9 cellular contexts compared by ENCODE assay signal in genomic region chr12:10392394-10392930, GRCh38. TPM values are rescaled to one million over a fixed set of nuclear protein-coding genes. Genes with fewer than 3 reads are reported as not detected.
A peak's percentile ranks its signal among the peaks of the same experiment; 100 is the strongest.
DNase-seq lines count a peak whose midpoint lies in the region; ATAC-seq, FAIRE-seq and TF ChIP-seq lines count a peak whose summit lies in the region.
"Had no signal": no experiment of that assay in that cellular context is flagged by ENCODE, and none has a peak within 500 bp of the region (broad histone marks: within the 10 kb centered on the region; RNA-seq: fewer than 3 reads in every experiment).

No MANE protein-coding gene starts in this region.

- ATAC-seq in HCT116 (peak; percentile 95), HepG2 (no peak)
- peak; percentile 42 for ATAC-seq in activated naive CD8-positive, alpha-beta T cell treated with anti-CD3 and anti-CD28 coated beads, Interleukin-2, amount 50 U/mL, for 24 hours
- no peak for ATAC-seq in activated T-helper 17 cell treated with anti-CD3 and anti-CD28 coated beads, Interleukin-2, amount 50 U/mL, for 72 hours (replicated peaks)

- H3K4me1 ChIP-seq in HCT116 (ENCODE audit: control insufficient read depth in 1 of 2, insufficient read depth in 2 of 2, low read length in 2 of 2) (peaks cover 20 to 45% of the 10 kb centered on the region in 2 experiments), MM.1S (ENCODE audit: low read length) (no peaks in the 10 kb centered on the region), HepG2 (ENCODE audit: insufficient read depth, low read length) (peaks cover 19% of the 10 kb centered on the region)

- in situ Hi-C loops in HepG2 (cut with HindIII; ENCODE audit: extremely low pct_ligation_motif_present, low pct_unique_long_range_greater_than_20kb), result no loop called here

- H3K4me3 ChIP-seq in GM12865 (ENCODE audit: low read depth, low read length) (no peak overlapping the region; the same call in 1 of the 2 replicates), HCT116 (replicated peaks in 1 of 2; ENCODE audit: low read depth in 1 of 2, low read length in 2 of 2) (no peak overlapping the region; a peak in 1 of 4 replicates), MM.1S (ENCODE audit: low read length) (no peak overlapping the region), lower leg skin (ENCODE audit: low read depth, poor library complexity, severe bottlenecking) (no peak overlapping the region), HepG2 (replicated peaks in 1 of 3; ENCODE audit: insufficient read depth in 1 of 3, low read depth in 2 of 3, low read length in 3 of 3) (no peak overlapping the region)

- no peaks in the 10 kb centered on the region for H3K27me3 Mint-ChIP-seq in activated naive CD8-positive, alpha-beta T cell treated with anti-CD3 and anti-CD28 coated beads, Interleukin-2, amount 50 U/mL, for 24 hours
- H3K27me3 Mint-ChIP-seq in activated T-helper 17 cell treated with anti-CD3 and anti-CD28 coated beads, Interleukin-2, amount 50 U/mL, for 72 hours, result peaks cover 29% of the 10 kb centered on the region

- H3K27me3 ChIP-seq in HCT116 (ENCODE audit: insufficient read depth, low read length), result no peaks in the 10 kb centered on the region
- no peaks in the 10 kb centered on the region for H3K27me3 ChIP-seq in MM.1S (replicated peaks; ENCODE audit: insufficient read depth, low read length)
- no peaks in the 10 kb centered on the region for H3K27me3 ChIP-seq in HepG2 (ENCODE audit: control insufficient read depth in 1 of 2, insufficient read depth in 2 of 2, low read length in 2 of 2)

- H3K79me2 ChIP-seq in HCT116 (ENCODE audit: insufficient read depth, low read length) (no peaks in the 10 kb centered on the region), MM.1S (ENCODE audit: low read length) (no peaks in the 10 kb centered on the region), HepG2 (ENCODE audit: insufficient read depth, low read length) (no peaks in the 10 kb centered on the region)

- H3K9ac ChIP-seq in HCT116 (ENCODE audit: low read length) (no peak overlapping the region), MM.1S (ENCODE audit: low read length) (no peak overlapping the region), HepG2 (ENCODE audit: insufficient read depth, low read depth, low read length) (no peak overlapping the region)

- peak overlapping the region; percentile 62 for H3K27ac ChIP-seq in HCT116 (ENCODE audit: low read depth, low read length)
- no peak overlapping the region for H3K27ac ChIP-seq in MM.1S (ENCODE audit: low read length)
- H3K27ac ChIP-seq in HepG2 (ENCODE audit: extremely low read length, insufficient read depth, low read length), result no peak overlapping the region

- WGBS in lower leg skin, 2 donors, result 34 to 38% methylated on average over 7 of the region's 7 CpGs
- WGBS in HepG2 (ENCODE audit: low lambda C conversion rate), result 22% methylated on average over 7 of the region's 7 CpGs

- H3K9me2 ChIP-seq in HCT116 (ENCODE audit: insufficient read depth) (no peaks in the 10 kb centered on the region), MM.1S (replicated peaks; ENCODE audit: insufficient read depth, low read length) (no peaks in the 10 kb centered on the region)

- H3K36me3 ChIP-seq in HCT116 (ENCODE audit: control insufficient read depth in 1 of 2, insufficient read depth in 2 of 2, low read length in 2 of 2) (no peaks in the 10 kb centered on the region), MM.1S (replicated peaks; ENCODE audit: insufficient read depth, low read length) (no peaks in the 10 kb centered on the region), HepG2 (replicated peaks in 1 of 2; ENCODE audit: control insufficient read depth in 1 of 2, insufficient read depth in 2 of 2, low read length in 2 of 2) (no peaks in the 10 kb centered on the region)

- BruUV-seq in HCT116 (replicated peaks; lab: Mats Ljungman, UMichigan), result no TSS peak
- BruUV-seq in HepG2 (replicated peaks; lab: Mats Ljungman, UMichigan), result no TSS peak

- TF ChIP-seq RAD21 in HCT116 (IDR thresholded peaks at IDR 0.05; ENCODE audit: low read depth) (no peak), HepG2 (CRISPR knock-in tag; IDR thresholded peaks at IDR 0.05) (no peak)

- no peaks in the 10 kb centered on the region for H3K9me3 Mint-ChIP-seq in activated naive CD8-positive, alpha-beta T cell treated with anti-CD3 and anti-CD28 coated beads, Interleukin-2, amount 50 U/mL, for 24 hours
- H3K9me3 Mint-ChIP-seq in activated T-helper 17 cell treated with anti-CD3 and anti-CD28 coated beads, Interleukin-2, amount 50 U/mL, for 72 hours, result no peaks in the 10 kb centered on the region

- no peak for TF ChIP-seq CTCF in GM12865 (IDR thresholded peaks at IDR 0.05; ENCODE audit: insufficient read depth, low read depth, low read length, missing control alignments)
- no peak for TF ChIP-seq CTCF in HCT116 (IDR thresholded peaks at IDR 0.05 in 2 of 3, conservative IDR thresholded peaks at IDR 0.05 in 1 of 3; ENCODE audit: borderline replicate concordance in 1 of 3, insufficient read depth in 1 of 3, low read depth in 2 of 3, low read length in 2 of 3)
- no peak for TF ChIP-seq CTCF in MM.1S (IDR thresholded peaks at IDR 0.05; ENCODE audit: low read length)
- TF ChIP-seq CTCF in lower leg skin (IDR thresholded peaks at IDR 0.05), result no peak
- no peak for TF ChIP-seq CTCF in HepG2 (CRISPR knock-in tag; IDR thresholded peaks at IDR 0.05)

- H3K9me3 ChIP-seq in HCT116 (ENCODE audit: control insufficient read depth in 1 of 2, insufficient read depth in 1 of 2, low read depth in 1 of 2, low read length in 2 of 2) (no peaks in the 10 kb centered on the region), MM.1S (replicated peaks; ENCODE audit: insufficient read depth, low read length) (no peaks in the 10 kb centered on the region), HepG2 (ENCODE audit: low read length) (no peaks in the 10 kb centered on the region)

- TF ChIP-seq EP300 in HepG2 (IDR thresholded peaks at IDR 0.05; ENCODE audit: low read depth in 2 of 2, low read length in 2 of 2) (no peak), HepG2 (CRISPR knock-in tag; IDR thresholded peaks at IDR 0.05; ENCODE audit: borderline replicate concordance) (no peak)

- intact Hi-C loops in HCT116 (cut with micrococcal nuclease), result no loop called here
- intact Hi-C loops in lower leg skin (cut with DNase I; ENCODE audit: low total_unique reads), result no loop called here
- intact Hi-C loops in HepG2 (cut with micrococcal nuclease; ENCODE audit: unreplicated experiment), result no loop called here

- H2AFZ ChIP-seq in HCT116 (ENCODE audit: low read depth, low read length, poor library complexity, severe bottlenecking) (peak overlapping the region; percentile 89), MM.1S (ENCODE audit: low read length) (no peak overlapping the region), HepG2 (ENCODE audit: low read length) (no peak overlapping the region)

- POLR2A ChIA-PET in HCT116 (lab: Charles Lee), result no interaction called here
- POLR2A ChIA-PET in HepG2 (lab: Yijun Ruan, JAX), result no interaction called here

- CTCF ChIA-PET in HCT116 (lab: Charles Lee), result interaction anchor here (1.0 to 1.3 kb wide), 2 partner anchors 19 to 26 kb away, joined by 4 to 6 read pairs; no protein-coding TSS in a partner anchor
- CTCF ChIA-PET in HepG2 (lab: Yijun Ruan, JAX; ENCODE audit: low intra/inter-chr PET ratio, low total read pairs), result no interaction called here

- no peaks in the 10 kb centered on the region for H3F3A ChIP-seq in MM.1S (ENCODE audit: insufficient read depth, low read length)

- peak overlapping the region; percentile 68 for H3K4me3 Mint-ChIP-seq in activated naive CD8-positive, alpha-beta T cell treated with anti-CD3 and anti-CD28 coated beads, Interleukin-2, amount 50 U/mL, for 24 hours
- H3K4me3 Mint-ChIP-seq in activated T-helper 17 cell treated with anti-CD3 and anti-CD28 coated beads, Interleukin-2, amount 50 U/mL, for 72 hours, result no peak overlapping the region

- DNase-seq in GM12865 (ENCODE audit: low read depth) (peak; percentile 92), HCT116 (ENCODE audit: low read depth, low spot score) (peak; percentile 79), MM.1S (peak; percentile 27), lower leg skin (ENCODE audit: low spot score in 2 of 2) (peak; percentile 80 to 90), HepG2 (ENCODE audit: low spot score) (no peak), retina (no peak)
- DNase-seq in activated naive CD8-positive, alpha-beta T cell treated with anti-CD3 and anti-CD28 coated beads, Interleukin-2, amount 50 U/mL, for 24 hours, result peak; percentile 54

- H3K4me2 ChIP-seq in HCT116 (ENCODE audit: low read length) (peak overlapping the region; percentile 52), MM.1S (ENCODE audit: low read depth, low read length) (no peak overlapping the region), HepG2 (ENCODE audit: low read depth, low read length) (no peak overlapping the region)

- H4K20me1 ChIP-seq in HCT116 (ENCODE audit: insufficient read depth) (no peaks in the 10 kb centered on the region), MM.1S (ENCODE audit: insufficient read depth, low read length) (no peaks in the 10 kb centered on the region), HepG2 (ENCODE audit: insufficient read depth, low read length) (no peaks in the 10 kb centered on the region)

- FAIRE-seq in HepG2 (lab: Jason Lieb, UNC), result no peak

- peaks cover 20% of the 10 kb centered on the region for H3K36me3 Mint-ChIP-seq in activated naive CD8-positive, alpha-beta T cell treated with anti-CD3 and anti-CD28 coated beads, Interleukin-2, amount 50 U/mL, for 24 hours (ENCODE audit: low read depth)
- H3K36me3 Mint-ChIP-seq in activated T-helper 17 cell treated with anti-CD3 and anti-CD28 coated beads, Interleukin-2, amount 50 U/mL, for 72 hours (ENCODE audit: low read depth), result no peaks in the 10 kb centered on the region

- RAD21 ChIA-PET in HCT116 (lab: Charles Lee; ENCODE audit: low non-redundant PET in 1 of 2, low total read pairs in 2 of 2, uncharacterized antibody in 2 of 2, unreplicated experiment in 2 of 2), result no interaction called here

- TF ChIP-seq POLR2A in HCT116 (IDR thresholded peaks at IDR 0.05; ENCODE audit: borderline replicate concordance, extremely low read depth, insufficient read depth, insufficient read length) (no peak), lower leg skin (IDR thresholded peaks at IDR 0.05) (no peak), HepG2 (IDR thresholded peaks at IDR 0.05; ENCODE audit: insufficient read depth in 1 of 2, low read depth in 2 of 2, low read length in 2 of 2) (no peak)

- peak overlapping the region; percentile 90 for H3K27ac Mint-ChIP-seq in activated naive CD8-positive, alpha-beta T cell treated with anti-CD3 and anti-CD28 coated beads, Interleukin-2, amount 50 U/mL, for 24 hours
- no peak overlapping the region for H3K27ac Mint-ChIP-seq in activated T-helper 17 cell treated with anti-CD3 and anti-CD28 coated beads, Interleukin-2, amount 50 U/mL, for 72 hours

- H3K4me1 Mint-ChIP-seq in activated naive CD8-positive, alpha-beta T cell treated with anti-CD3 and anti-CD28 coated beads, Interleukin-2, amount 50 U/mL, for 24 hours, result peaks cover 64% of the 10 kb centered on the region
- H3K4me1 Mint-ChIP-seq in activated T-helper 17 cell treated with anti-CD3 and anti-CD28 coated beads, Interleukin-2, amount 50 U/mL, for 72 hours, result no peaks in the 10 kb centered on the region

RNA-seq across cellular contexts. Expression of gene KLRK1, which starts 2.6 kb away (rescaled TPM):
- total RNA-seq in HCT116 (2021; ENCODE audit: unreplicated experiment) (2.3 TPM), lower leg skin (under 1 TPM in 1 of 4 donors, not detected in 3; 0.46 TPM), HepG2 (2016; rRNA removed; fragmentation: Illumina TruSeq; extraction: Trizol) (not detected in 2 replicates)
- 2.2 and 3.7 TPM in 2 replicates for polyA plus RNA-seq in HCT116 (2012)
- not detected in 2 replicates for total RNA-seq in HepG2 (2016; cell fraction: cytosol; rRNA removed; fragmentation: Illumina TruSeq; extraction: Trizol; ENCODE audit: low read depth)
- total RNA-seq in HepG2 (2016; cell fraction: insoluble cytoplasmic fraction; rRNA removed; fragmentation: Illumina TruSeq; extraction: Trizol), result not detected in 2 replicates
- total RNA-seq in HepG2 (2016; cell fraction: membrane; rRNA removed; fragmentation: Illumina TruSeq; extraction: Trizol), result not detected in 2 replicates
- total RNA-seq in HepG2 (2016; cell fraction: nucleus; rRNA removed; fragmentation: Illumina TruSeq; extraction: Trizol), result not detected in 2 replicates
- 0.07 TPM in 1 of 2 replicates, not detected in the other for polyA plus RNA-seq in HepG2 (2011; rRNA removed)
- polyA plus RNA-seq in HepG2 (2011; cell fraction: cytosol; rRNA removed), result 0.04 TPM in 1 of 2 replicates, not detected in the other
- 0.13 and 0.29 TPM in 2 replicates for polyA plus RNA-seq in HepG2 (2011; cell fraction: nucleus; rRNA removed)
- polyA plus RNA-seq in HepG2 (2012), result 0.09 TPM in 1 of 2 replicates, not detected in the other
- not detected in 2 replicates for polyA plus RNA-seq in HepG2 (2016; cell fraction: cytosol; fragmentation: Illumina TruSeq; extraction: Trizol; ENCODE audit: low read depth)
- not detected in 2 replicates for polyA plus RNA-seq in HepG2 (2016; cell fraction: insoluble cytoplasmic fraction; fragmentation: Illumina TruSeq; extraction: Trizol; ENCODE audit: low read depth)
- polyA plus RNA-seq in HepG2 (2016; cell fraction: membrane; fragmentation: Illumina TruSeq; extraction: Trizol; ENCODE audit: low read depth), result not detected in 2 replicates
- not detected in 2 replicates for polyA plus RNA-seq in HepG2 (2016; cell fraction: nucleus; fragmentation: Illumina TruSeq; extraction: Trizol; ENCODE audit: insufficient read depth, low read depth)
- 72.8 TPM in 1 of 2 replicates, not detected in the other for polyA minus RNA-seq in HepG2 (2011; rRNA and poly(A)+ RNA removed; ENCODE audit: low replicate concordance)
- not detected in 2 replicates for polyA minus RNA-seq in HepG2 (2011; cell fraction: cytosol; rRNA and poly(A)+ RNA removed)
- not detected in 2 replicates for polyA minus RNA-seq in HepG2 (2011; cell fraction: nucleus; rRNA and poly(A)+ RNA removed)
- total RNA-seq in activated T-helper 17 cell treated with anti-CD3 and anti-CD28 coated beads, Interleukin-2, amount 50 U/mL, for 72 hours, result under 1 TPM; 0.19 to 0.24 TPM

RNA-seq across cellular contexts. Expression of gene KLRC4, which starts 17.1 kb away (rescaled TPM):
- total RNA-seq in HCT116 (2021; ENCODE audit: unreplicated experiment) (2.1 TPM), lower leg skin (not detected), HepG2 (2016; rRNA removed; fragmentation: Illumina TruSeq; extraction: Trizol) (not detected in 2 replicates)
- 0.37 and 0.91 TPM in 2 replicates for polyA plus RNA-seq in HCT116 (2012)
- not detected in 2 replicates for total RNA-seq in HepG2 (2016; cell fraction: cytosol; rRNA removed; fragmentation: Illumina TruSeq; extraction: Trizol; ENCODE audit: low read depth)
- not detected in 2 replicates for total RNA-seq in HepG2 (2016; cell fraction: insoluble cytoplasmic fraction; rRNA removed; fragmentation: Illumina TruSeq; extraction: Trizol)
- total RNA-seq in HepG2 (2016; cell fraction: membrane; rRNA removed; fragmentation: Illumina TruSeq; extraction: Trizol), result not detected in 2 replicates
- not detected in 2 replicates for total RNA-seq in HepG2 (2016; cell fraction: nucleus; rRNA removed; fragmentation: Illumina TruSeq; extraction: Trizol)
- polyA plus RNA-seq in HepG2 (2011; rRNA removed), result 0.09 TPM in 1 of 2 replicates, not detected in the other
- not detected in 2 replicates for polyA plus RNA-seq in HepG2 (2011; cell fraction: cytosol; rRNA removed)
- 0.19 TPM in 1 of 2 replicates, not detected in the other for polyA plus RNA-seq in HepG2 (2011; cell fraction: nucleus; rRNA removed)
- not detected in 2 replicates for polyA plus RNA-seq in HepG2 (2012)
- polyA plus RNA-seq in HepG2 (2016; cell fraction: cytosol; fragmentation: Illumina TruSeq; extraction: Trizol; ENCODE audit: low read depth), result not detected in 2 replicates
- polyA plus RNA-seq in HepG2 (2016; cell fraction: insoluble cytoplasmic fraction; fragmentation: Illumina TruSeq; extraction: Trizol; ENCODE audit: low read depth), result not detected in 2 replicates
- polyA plus RNA-seq in HepG2 (2016; cell fraction: membrane; fragmentation: Illumina TruSeq; extraction: Trizol; ENCODE audit: low read depth), result not detected in 2 replicates
- not detected in 2 replicates for polyA plus RNA-seq in HepG2 (2016; cell fraction: nucleus; fragmentation: Illumina TruSeq; extraction: Trizol; ENCODE audit: insufficient read depth, low read depth)
- polyA minus RNA-seq in HepG2 (2011; rRNA and poly(A)+ RNA removed; ENCODE audit: low replicate concordance), result 3.4 TPM in 1 of 2 replicates, not detected in the other
- not detected in 2 replicates for polyA minus RNA-seq in HepG2 (2011; cell fraction: cytosol; rRNA and poly(A)+ RNA removed)
- 0.50 and 0.90 TPM in 2 replicates for polyA minus RNA-seq in HepG2 (2011; cell fraction: nucleus; rRNA and poly(A)+ RNA removed)
- total RNA-seq in activated T-helper 17 cell treated with anti-CD3 and anti-CD28 coated beads, Interleukin-2, amount 50 U/mL, for 72 hours, result not detected
- total RNA-seq: T-helper 1 cell treated with Interleukin-12 subunit alpha and Interleukin-12 subunit beta and Interleukin-4 antibody, amounts not matched to agents 30 ng/mL and 1 ng/mL, for 36 hours had no signal

RNA-seq across cellular contexts. Expression of gene KLRC3, which starts 27.9 kb away (rescaled TPM):
- 1.8 TPM for total RNA-seq in HCT116 (2021; ENCODE audit: unreplicated experiment)
- 0.77 and 1.4 TPM in 2 replicates for polyA plus RNA-seq in HCT116 (2012)
- not detected for total RNA-seq in lower leg skin
- not detected in 2 replicates for total RNA-seq in HepG2 (2016; rRNA removed; fragmentation: Illumina TruSeq; extraction: Trizol)
- total RNA-seq in HepG2 (2016; cell fraction: cytosol; rRNA removed; fragmentation: Illumina TruSeq; extraction: Trizol; ENCODE audit: low read depth), result not detected in 2 replicates
- total RNA-seq in HepG2 (2016; cell fraction: insoluble cytoplasmic fraction; rRNA removed; fragmentation: Illumina TruSeq; extraction: Trizol), result not detected in 2 replicates
- total RNA-seq in HepG2 (2016; cell fraction: membrane; rRNA removed; fragmentation: Illumina TruSeq; extraction: Trizol), result not detected in 2 replicates
- total RNA-seq in HepG2 (2016; cell fraction: nucleus; rRNA removed; fragmentation: Illumina TruSeq; extraction: Trizol), result not detected in 2 replicates
- polyA plus RNA-seq in HepG2 (2011; rRNA removed), result not detected in 2 replicates
- polyA plus RNA-seq in HepG2 (2011; cell fraction: cytosol; rRNA removed), result not detected in 2 replicates
- not detected in 2 replicates for polyA plus RNA-seq in HepG2 (2011; cell fraction: nucleus; rRNA removed)
- not detected in 2 replicates for polyA plus RNA-seq in HepG2 (2012)
- polyA plus RNA-seq in HepG2 (2016; cell fraction: cytosol; fragmentation: Illumina TruSeq; extraction: Trizol; ENCODE audit: low read depth), result not detected in 2 replicates
- not detected in 2 replicates for polyA plus RNA-seq in HepG2 (2016; cell fraction: insoluble cytoplasmic fraction; fragmentation: Illumina TruSeq; extraction: Trizol; ENCODE audit: low read depth)
- not detected in 2 replicates for polyA plus RNA-seq in HepG2 (2016; cell fraction: membrane; fragmentation: Illumina TruSeq; extraction: Trizol; ENCODE audit: low read depth)
- not detected in 2 replicates for polyA plus RNA-seq in HepG2 (2016; cell fraction: nucleus; fragmentation: Illumina TruSeq; extraction: Trizol; ENCODE audit: insufficient read depth, low read depth)
- 5.8 TPM in 1 of 2 replicates, not detected in the other for polyA minus RNA-seq in HepG2 (2011; rRNA and poly(A)+ RNA removed; ENCODE audit: low replicate concordance)
- polyA minus RNA-seq in HepG2 (2011; cell fraction: cytosol; rRNA and poly(A)+ RNA removed), result not detected in 2 replicates
- polyA minus RNA-seq in HepG2 (2011; cell fraction: nucleus; rRNA and poly(A)+ RNA removed), result not detected in 2 replicates
- total RNA-seq in activated T-helper 17 cell treated with anti-CD3 and anti-CD28 coated beads, Interleukin-2, amount 50 U/mL, for 72 hours, result not detected
- total RNA-seq: T-helper 1 cell treated with Interleukin-12 subunit alpha and Interleukin-12 subunit beta and Interleukin-4 antibody, amounts not matched to agents 30 ng/mL and 1 ng/mL, for 36 hours had no signal

RNA-seq across cellular contexts. Expression of gene KLRC2, which starts 43.3 kb away (rescaled TPM):
- total RNA-seq in HCT116 (2021; ENCODE audit: unreplicated experiment), result 7.5 TPM
- polyA plus RNA-seq in HCT116 (2012), result 3.2 and 6.6 TPM in 2 replicates
- total RNA-seq in lower leg skin, result under 1 TPM in 1 of 4 donors, not detected in 3; 0.71 TPM
- total RNA-seq in HepG2 (2016; rRNA removed; fragmentation: Illumina TruSeq; extraction: Trizol), result 0.20 TPM in 1 of 2 replicates, not detected in the other
- total RNA-seq in HepG2 (2016; cell fraction: cytosol; rRNA removed; fragmentation: Illumina TruSeq; extraction: Trizol; ENCODE audit: low read depth), result not detected in 2 replicates
- total RNA-seq in HepG2 (2016; cell fraction: insoluble cytoplasmic fraction; rRNA removed; fragmentation: Illumina TruSeq; extraction: Trizol), result 0.28 and 0.33 TPM in 2 replicates
- not detected in 2 replicates for total RNA-seq in HepG2 (2016; cell fraction: membrane; rRNA removed; fragmentation: Illumina TruSeq; extraction: Trizol)
- 0.37 TPM in 1 of 2 replicates, not detected in the other for total RNA-seq in HepG2 (2016; cell fraction: nucleus; rRNA removed; fragmentation: Illumina TruSeq; extraction: Trizol)
- polyA plus RNA-seq in HepG2 (2011; rRNA removed), result 0.22 and 0.49 TPM in 2 replicates
- polyA plus RNA-seq in HepG2 (2011; cell fraction: cytosol; rRNA removed), result 0.07 and 0.21 TPM in 2 replicates
- 0.48 TPM in 1 of 2 replicates, not detected in the other for polyA plus RNA-seq in HepG2 (2011; cell fraction: nucleus; rRNA removed)
- polyA plus RNA-seq in HepG2 (2012), result not detected in 2 replicates
- polyA plus RNA-seq in HepG2 (2016; cell fraction: cytosol; fragmentation: Illumina TruSeq; extraction: Trizol; ENCODE audit: low read depth), result 0.23 and 0.32 TPM in 2 replicates
- polyA plus RNA-seq in HepG2 (2016; cell fraction: insoluble cytoplasmic fraction; fragmentation: Illumina TruSeq; extraction: Trizol; ENCODE audit: low read depth), result 0.66 TPM in 1 of 2 replicates, not detected in the other
- polyA plus RNA-seq in HepG2 (2016; cell fraction: membrane; fragmentation: Illumina TruSeq; extraction: Trizol; ENCODE audit: low read depth), result not detected in 2 replicates
- not detected in 2 replicates for polyA plus RNA-seq in HepG2 (2016; cell fraction: nucleus; fragmentation: Illumina TruSeq; extraction: Trizol; ENCODE audit: insufficient read depth, low read depth)
- polyA minus RNA-seq in HepG2 (2011; rRNA and poly(A)+ RNA removed; ENCODE audit: low replicate concordance), result 0.68 and 15.1 TPM in 2 replicates
- 1.2 and 1.7 TPM in 2 replicates for polyA minus RNA-seq in HepG2 (2011; cell fraction: cytosol; rRNA and poly(A)+ RNA removed)
- polyA minus RNA-seq in HepG2 (2011; cell fraction: nucleus; rRNA and poly(A)+ RNA removed), result 1.1 and 2.6 TPM in 2 replicates
- not detected for total RNA-seq in activated T-helper 17 cell treated with anti-CD3 and anti-CD28 coated beads, Interleukin-2, amount 50 U/mL, for 72 hours
- total RNA-seq: T-helper 1 cell treated with Interleukin-12 subunit alpha and Interleukin-12 subunit beta and Interleukin-4 antibody, amounts not matched to agents 30 ng/mL and 1 ng/mL, for 36 hours had no signal

Comparison
In these comparisons a context has a peak if more than half of its experiments do, and no peak if none do; other contexts are left out.
1. DNase-seq: peak in GM12865 (single experiment), HCT116 (single experiment), MM.1S (single experiment), activated naive CD8-positive, alpha-beta T cell treated with anti-CD3 and anti-CD28 coated beads, Interleukin-2, amount 50 U/mL, for 24 hours (single experiment) and lower leg skin (2 of 2); none in HepG2 (single experiment) and retina (single experiment).
2. ATAC-seq: peak in HCT116 (single experiment) and activated naive CD8-positive, alpha-beta T cell treated with anti-CD3 and anti-CD28 coated beads, Interleukin-2, amount 50 U/mL, for 24 hours (single experiment); none in HepG2 (single experiment) and activated T-helper 17 cell treated with anti-CD3 and anti-CD28 coated beads, Interleukin-2, amount 50 U/mL, for 72 hours (single experiment).